ENCODE assay signal across 9 cellular contexts in the genomic region with DNA sequence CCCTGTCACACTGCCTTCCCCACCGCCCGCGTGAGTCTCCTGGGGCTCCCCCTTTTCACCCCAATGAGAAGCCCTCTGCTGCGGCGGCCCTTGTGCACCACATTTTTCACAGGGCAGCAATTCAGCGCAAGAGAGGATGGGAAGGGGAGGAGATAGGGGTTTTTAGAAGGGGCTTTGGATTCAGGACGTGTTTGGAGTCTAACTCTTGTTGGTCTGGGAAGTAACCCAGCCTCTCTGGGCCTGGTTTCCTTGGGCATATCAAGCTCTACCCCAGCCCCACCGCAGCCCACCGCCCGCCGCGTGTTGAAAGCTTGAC. TPM values are rescaled to one million over a fixed set of nuclear protein-coding genes. Genes with fewer than 3 reads are reported as not detected.
DNase-seq lines count a peak whose midpoint lies in the region; ATAC-seq and TF ChIP-seq lines count a peak whose summit lies in the region.
"Had no signal": no experiment of that assay in that cellular context is flagged by ENCODE, and none has a peak within 500 bp of the region (broad histone marks: within the 10 kb centered on the region; RNA-seq: fewer than 3 reads in every experiment).

No MANE protein-coding gene starts in this region.

- peak overlapping the region; percentile 60 for H3K4me3 ChIP-seq in hepatocyte
- H3K4me3 ChIP-seq in skeletal muscle tissue (ENCODE audit: low read length in 3 of 3), result peak overlapping the region; percentile 30 to 60 (median 56)

- H3K27ac ChIP-seq in hepatocyte (no peak overlapping the region), skeletal muscle tissue (ENCODE audit: low read depth, low read length) (no peak overlapping the region)

- 24% methylated on average over 12 of the region's 12 CpGs for WGBS in hepatocyte (ENCODE audit: low lambda C conversion rate, missing lambda C conversion rate)

- POLR2A ChIA-PET in WTC11 (lab: Charles Lee), result interaction anchor here (1.4 kb wide), 2 partner anchors 11 to 22 kb away, joined by 3 to 8 read pairs; no protein-coding TSS in a partner anchor

- no peaks in the 10 kb centered on the region for H3K9me3 Mint-ChIP-seq in WTC11

- H3K9me3 ChIP-seq in hepatocyte (ENCODE audit: low read depth) (no peaks in the 10 kb centered on the region), skeletal muscle tissue (ENCODE audit: control insufficient read depth in 3 of 3, low read length in 3 of 3) (no peaks in the 10 kb centered on the region)

- H4K20me1 ChIP-seq in hepatocyte (ENCODE audit: insufficient read depth, poor library complexity, severe bottlenecking), result no peaks in the 10 kb centered on the region

- in situ Hi-C loops in GM13977 (cut with MboI; ENCODE audit: low pct_unique_long_range_greater_than_20kb, low sequenced_read_pairs, unreplicated experiment), result no loop called here

- H2AFZ ChIP-seq in hepatocyte, result peak overlapping the region; percentile 75

- ATAC-seq in WTC11, result no peak; the same call in 1 of the 2 replicates

- H3K9ac ChIP-seq in skeletal muscle tissue (ENCODE audit: low read depth in 1 of 3, low read length in 3 of 3), result peak overlapping the region in 1 of 3 donors; percentile 17

- H3K4me2 ChIP-seq in hepatocyte, result peak overlapping the region; percentile 97

- H3K27me3 ChIP-seq in hepatocyte, result peaks cover 49% of the 10 kb centered on the region
- peaks cover 26 to 44% (median 29%) of the 10 kb centered on the region in 3 donors for H3K27me3 ChIP-seq in skeletal muscle tissue (ENCODE audit: control insufficient read depth in 3 of 3, insufficient read depth in 3 of 3, low read length in 3 of 3)

- H3K4me1 Mint-ChIP-seq in WTC11, result peaks cover 30% of the 10 kb centered on the region

- H3K4me1 ChIP-seq in hepatocyte (ENCODE audit: insufficient read depth), result no peaks in the 10 kb centered on the region
- H3K4me1 ChIP-seq in skeletal muscle tissue (ENCODE audit: control insufficient read depth in 3 of 3, insufficient read depth in 3 of 3, low read length in 3 of 3), result peaks cover 0 to 15% (median 10%) of the 10 kb centered on the region in 3 donors

- no peaks in the 10 kb centered on the region for H3K79me2 ChIP-seq in hepatocyte

- H3K9me2 ChIP-seq in hepatocyte (replicated peaks; ENCODE audit: insufficient read depth), result no peaks in the 10 kb centered on the region

- H3K27me3 Mint-ChIP-seq in WTC11 (ENCODE audit: low read depth), result peaks cover 25% of the 10 kb centered on the region

- DNase-seq in GM13977 (ENCODE audit: low spot score) (peak; percentile 34), WTC11 (ENCODE audit: low spot score) (no peak), hepatocyte (ENCODE audit: low spot score) (no peak), NCI-H69 (lab: John Stamatoyannopoulos, UW) (no peak), NCI-H2081 (lab: John Stamatoyannopoulos, UW) (no peak), EL (no peak), SKM-1 (lab: John Stamatoyannopoulos, UW; ENCODE audit: unreplicated experiment) (no peak)

- no peak overlapping the region for H3K27ac Mint-ChIP-seq in WTC11

- no peaks in the 10 kb centered on the region for H3K36me3 Mint-ChIP-seq in WTC11

- CTCF ChIA-PET in WTC11 (lab: Charles Lee), result interaction anchor here (0.6 to 3.4 kb wide), 2 partner anchors 49 to 357 kb away, joined by 3 to 14 read pairs; no protein-coding TSS in a partner anchor

- H3K4me3 Mint-ChIP-seq in WTC11, result peak overlapping the region; percentile 76

- no peak for TF ChIP-seq CTCF in GM13977 (IDR thresholded peaks at IDR 0.05; ENCODE audit: extremely low read depth, insufficient read depth, missing control alignments)
- no peak for TF ChIP-seq CTCF in WTC11 (IDR thresholded peaks at IDR 0.05)
- no peak for TF ChIP-seq CTCF in hepatocyte (IDR thresholded peaks at IDR 0.05; ENCODE audit: poor library complexity)

- H3K36me3 ChIP-seq in hepatocyte (replicated peaks; ENCODE audit: insufficient read depth, low read depth) (no peaks in the 10 kb centered on the region), skeletal muscle tissue (ENCODE audit: control insufficient read depth in 3 of 3, insufficient read depth in 3 of 3, low read length in 3 of 3) (no peaks in the 10 kb centered on the region)

TF ChIP-seq in WTC11, 78 proteins besides CTCF, POLR2A, EP300 and RAD21:
- TF ChIP-seq ZNF138 (CRISPR knock-in tag; conservative IDR thresholded peaks at IDR 0.05), result 0 out of 2 replicates have a peak, but pooled peaks have one; percentile 44
- TF ChIP-seq ZNF121 (CRISPR knock-in tag; IDR thresholded peaks at IDR 0.05), result no peak
TF ChIP-seq in WTC11: peak in this region for 1.

RNA-seq across cellular contexts. Expression of gene ARFGEF3, which starts 0.7 kb away (rescaled TPM):
- 20.0 to 20.5 TPM (median 20.1 TPM) in 3 replicates for total RNA-seq in WTC11 (2021)
- 3.9 and 4.1 TPM in 2 replicates for total RNA-seq in hepatocyte
- polyA plus RNA-seq in hepatocyte, result 0.83 and 1.1 TPM in 2 replicates
- total RNA-seq in skeletal muscle tissue, result 1.0 TPM

RNA-seq across cellular contexts. Expression of gene PERP, which starts 53.9 kb away (rescaled TPM):
- total RNA-seq in WTC11 (2021) (23.9 to 26.9 TPM (median 24.6 TPM) in 3 replicates), hepatocyte (81.8 and 85.2 TPM in 2 replicates), skeletal muscle tissue (1.0 TPM)
- 90.2 and 104 TPM in 2 replicates for polyA plus RNA-seq in hepatocyte

RNA-seq across cellular contexts. Expression of gene PBOV1, which starts 57.2 kb away (rescaled TPM):
- total RNA-seq in WTC11 (2021) (not detected in 3 replicates), hepatocyte (not detected in 2 replicates), skeletal muscle tissue (not detected)
- not detected in 2 replicates for polyA plus RNA-seq in hepatocyte
- total RNA-seq: left colon had no signal

Comparison
In these comparisons a context has a peak if more than half of its experiments do, and no peak if none do; other contexts are left out.
1. RNA of gene PERP, which starts 53.9 kb away (total RNA-seq): 81.8 to 85.2 TPM in hepatocyte and 23.9 to 26.9 TPM in WTC11; 1.0 TPM in skeletal muscle tissue (single experiment); every median in the first group is over 10 times any median in the second.